ENCODE assay signal across 10 cellular contexts in genomic region chr1:20100632-20101355, GRCh38. TPM values are rescaled to one million over a fixed set of nuclear protein-coding genes. Genes with fewer than 3 reads are reported as not detected.
DNase-seq lines count a peak whose midpoint lies in the region; ATAC-seq, FAIRE-seq and TF ChIP-seq lines count a peak whose summit lies in the region.
"Had no signal": no experiment of that assay in that cellular context is flagged by ENCODE, and none has a peak within 500 bp of the region (broad histone marks: within the 10 kb centered on the region; RNA-seq: fewer than 3 reads in every experiment).

No MANE protein-coding gene starts in this region.

- no peak for FAIRE-seq in kidney (lab: Jason Lieb, UNC)

- no peak overlapping the region for H3K27ac ChIP-seq in HL-60 (replicated peaks)
- no peak overlapping the region for H3K27ac ChIP-seq in mammary epithelial cell (ENCODE audit: insufficient read depth, low read depth, low read length)
- no peak overlapping the region for H3K27ac ChIP-seq in kidney (ENCODE audit: low read depth in 2 of 2, low read length in 2 of 2)
- H3K27ac ChIP-seq: SK-N-MC had no signal

- in situ Hi-C loops in mammary epithelial cell (cut with MboI; ENCODE audit: low sequenced_read_pairs in 2 of 2), result loop anchor here in 1 of 2 donors (10.0 kb wide), 2 partner anchors 54 to 394 kb away; no protein-coding TSS in a partner anchor

- H3K9ac ChIP-seq in mammary epithelial cell (ENCODE audit: insufficient read depth, low read length) (no peak overlapping the region), kidney (ENCODE audit: low read length in 2 of 2) (no peak overlapping the region)

- H3K36me3 ChIP-seq in mammary epithelial cell (ENCODE audit: insufficient read depth, low read length) (no peaks in the 10 kb centered on the region), kidney (ENCODE audit: control insufficient read depth in 1 of 2, insufficient read depth in 2 of 2, low read length in 2 of 2) (no peaks in the 10 kb centered on the region)

- intact Hi-C loops in mammary epithelial cell (cut with micrococcal nuclease), result loop anchor here (1.0 to 10.0 kb wide), 7 partner anchors 52 to 394 kb away; no protein-coding TSS in a partner anchor
- intact Hi-C loops in kidney (cut with DNase I), result no loop called here

- CTCF ChIA-PET in mammary epithelial cell (lab: Charles Lee; ENCODE audit: low non-redundant PET), result no interaction called here

- peaks cover 12% of the 10 kb centered on the region for H3K4me1 ChIP-seq in mammary epithelial cell (ENCODE audit: insufficient read depth, low read length)
- H3K4me1 ChIP-seq in kidney (ENCODE audit: control insufficient read depth in 1 of 2, insufficient read depth in 1 of 2, low read depth in 1 of 2, low read length in 2 of 2), result no peaks in the 10 kb centered on the region

- WGBS in mammary epithelial cell (ENCODE audit: low coverage, missing lambda C conversion rate), result 38% methylated on average over 11 of the region's 14 CpGs

- H3K9me3 ChIP-seq in mammary epithelial cell (replicated peaks; ENCODE audit: insufficient read depth, low read length), result peaks cover 4% of the 10 kb centered on the region
- H3K9me3 ChIP-seq in kidney (ENCODE audit: control insufficient read depth in 1 of 2, low read length in 2 of 2), result no peaks in the 10 kb centered on the region

- DNase-seq in DMS114 treated with DMSO at 0.1 percent for 48 hours (lab: John Stamatoyannopoulos, UW; ENCODE audit: unreplicated experiment) (peak; percentile 61), HL-60 (ENCODE audit: low read depth in 1 of 2, low spot score in 1 of 2) (peak in 1 of 2 experiments; percentile 47), RPMI8226 (peak; percentile 71), mammary epithelial cell (peak; percentile 57), kidney (no peak), NCI-H187 (lab: John Stamatoyannopoulos, UW) (no peak)
- DNase-seq in stimulated activated CD8-positive, alpha-beta memory T cell treated with anti-CD3 and anti-CD28 coated beads, Interleukin-15, amount 100 ng/mL, for 24 hours (ENCODE audit: low read depth), result peak; percentile 3

- BruUV-seq in mammary epithelial cell (replicated peaks; lab: Mats Ljungman, UMichigan), result no TSS peak

- no peak overlapping the region for H2AFZ ChIP-seq in mammary epithelial cell (ENCODE audit: low read depth, low read length)

- ATAC-seq in HG03565 (IDR thresholded peaks at IDR 0.05; ENCODE audit: unreplicated experiment), result no peak

- no peaks in the 10 kb centered on the region for H4K20me1 ChIP-seq in mammary epithelial cell (ENCODE audit: insufficient read depth, low read length)

- TF ChIP-seq CTCF in HL-60 (IDR thresholded peaks at IDR 0.05; ENCODE audit: insufficient read depth, low read length), result peak; percentile 89
- TF ChIP-seq CTCF in mammary epithelial cell (conservative IDR thresholded peaks at IDR 0.05 in 1 of 2, IDR thresholded peaks at IDR 0.05 in 1 of 2; ENCODE audit: extremely low read depth in 1 of 2, insufficient read depth in 1 of 2, low read depth in 1 of 2, low read length in 2 of 2), result peak; percentile 86 to 93
- peak; percentile 49 for TF ChIP-seq CTCF in kidney (IDR thresholded peaks at IDR 0.05; ENCODE audit: borderline replicate concordance, extremely low read depth, insufficient read depth)

- dilution Hi-C loops in mammary epithelial cell (cut with HindIII; ENCODE audit: low sequenced_read_pairs), result no loop called here

- no peaks in the 10 kb centered on the region for H3K79me2 ChIP-seq in mammary epithelial cell (ENCODE audit: insufficient read depth, low read length)

- no peak overlapping the region for H3K4me2 ChIP-seq in mammary epithelial cell (ENCODE audit: insufficient read depth, low read depth, low read length)

- H3K27me3 ChIP-seq in HL-60 (ENCODE audit: insufficient read depth, poor library complexity, severe bottlenecking) (no peaks in the 10 kb centered on the region), mammary epithelial cell (ENCODE audit: insufficient read depth, low read length) (no peaks in the 10 kb centered on the region)

- H3K4me3 ChIP-seq in HL-60 (replicated peaks; ENCODE audit: insufficient read depth, low read length), result no peak overlapping the region
- no peak overlapping the region for H3K4me3 ChIP-seq in mammary epithelial cell (replicated peaks in 1 of 3; ENCODE audit: insufficient read depth in 1 of 3, low read depth in 2 of 3, low read length in 3 of 3)
- H3K4me3 ChIP-seq in kidney (ENCODE audit: low read length in 2 of 2), result no peak overlapping the region
- H3K4me3 ChIP-seq: SK-N-MC had no signal

RNA-seq across cellular contexts. Expression of gene PLA2G2D, which starts 18.5 kb away (rescaled TPM):
- total RNA-seq in mammary epithelial cell (not detected), kidney (1.1 TPM)
- polyA plus RNA-seq in mammary epithelial cell (not detected), kidney (ENCODE audit: insufficient read depth, low read depth, low replicate concordance) (not detected)
- not detected for polyA minus RNA-seq in mammary epithelial cell
- total RNA-seq: pulmonary artery endothelial cell had no signal

RNA-seq across cellular contexts. Expression of gene PLA2G5, which starts 30.8 kb away (rescaled TPM):
- total RNA-seq in mammary epithelial cell, result not detected
- polyA plus RNA-seq in mammary epithelial cell, result 0.07 TPM
- polyA minus RNA-seq in mammary epithelial cell, result not detected
- 0.47 TPM for total RNA-seq in kidney
- polyA plus RNA-seq in kidney (ENCODE audit: insufficient read depth, low read depth, low replicate concordance), result 0.58 TPM

RNA-seq across cellular contexts. Expression of gene PLA2G2F, which starts 38.3 kb away (rescaled TPM):
- total RNA-seq in mammary epithelial cell, result not detected
- polyA plus RNA-seq in mammary epithelial cell, result 0.05 TPM
- not detected for polyA minus RNA-seq in mammary epithelial cell
- not detected for total RNA-seq in kidney
- polyA plus RNA-seq in kidney (ENCODE audit: insufficient read depth, low read depth, low replicate concordance), result not detected
- total RNA-seq: pulmonary artery endothelial cell had no signal

Comparison
In these comparisons a context has a peak if more than half of its experiments do, and no peak if none do; other contexts are left out.
1. DNase-seq: peak in DMS114 treated with DMSO at 0.1 percent for 48 hours (single experiment), RPMI8226 (single experiment), mammary epithelial cell (single experiment) and stimulated activated CD8-positive, alpha-beta memory T cell treated with anti-CD3 and anti-CD28 coated beads, Interleukin-15, amount 100 ng/mL, for 24 hours (single experiment); none in kidney (single experiment) and NCI-H187 (0 of 2).
2. Peak in every context shown above with its lines, with median percentiles within 50 percentile points of each other: CTCF ChIP-seq.